18 cellular contexts compared by ENCODE assay signal in genomic region chr5:13249854-13250253, GRCh38.
DNase-seq lines count a peak whose midpoint lies in the region; ATAC-seq, FAIRE-seq and TF ChIP-seq lines count a peak whose summit lies in the region.
"Had no signal": no experiment of that assay in that cellular context is flagged by ENCODE, and none has a peak within 500 bp of the region (broad histone marks: within the 10 kb centered on the region; RNA-seq: fewer than 3 reads in every experiment).

No MANE protein-coding gene starts in this region.

- H3K9me3 ChIP-seq in smooth muscle cell (replicated peaks; ENCODE audit: low read depth) = no peaks in the 10 kb centered on the region
- H3K9me3 ChIP-seq: HAP-1 had no signal

- no peak for FAIRE-seq in H54 (lab: Jason Lieb, UNC)
- FAIRE-seq: GM12878 had no signal

- H3K79me2 ChIP-seq in smooth muscle cell (ENCODE audit: low read depth) = no peaks in the 10 kb centered on the region

- no peak for TF ChIP-seq CTCF in smooth muscle cell (IDR thresholded peaks at IDR 0.05; ENCODE audit: borderline replicate concordance, insufficient read depth, poor library complexity, severe bottlenecking)

- no peak for ATAC-seq in HG03039 (IDR thresholded peaks at IDR 0.05; ENCODE audit: unreplicated experiment)
- ATAC-seq: GM12878, Panc1 had no signal

- no peak for TF ChIP-seq POLR2A in H54 (IDR thresholded peaks at IDR 0.05; ENCODE audit: low read depth, low read length)

- peak overlapping the region; percentile 30 for H3K27ac ChIP-seq in epithelial cell of prostate
- H3K27ac ChIP-seq in smooth muscle cell (ENCODE audit: low read depth) = peak overlapping the region; percentile 3

- no peak overlapping the region for H2AFZ ChIP-seq in smooth muscle cell (ENCODE audit: low read depth)

- DNase-seq in HPDE6-E6E7 (ENCODE audit: extremely low spot score) (peak; percentile 21), RKO (ENCODE audit: low spot score) (peak; percentile 27), epithelial cell of prostate (ENCODE audit: low read depth, low spot score) (peak; percentile 20), smooth muscle cell (lab: John Stamatoyannopoulos, UW; ENCODE audit: unreplicated experiment) (no peak), retina (no peak), H54 (ENCODE audit: insufficient read length, low spot score) (no peak)
- DNase-seq: C1 segment of cervical spinal cord, DMS153, KG1, MG63, NCI-H1105, NCI-H1930, NCI-H2171, NCI-H774 had no signal

- H3K27me3 ChIP-seq in smooth muscle cell (ENCODE audit: low read depth) = no peaks in the 10 kb centered on the region
- H3K27me3 ChIP-seq: MG63 had no signal

- H3K4me2 ChIP-seq in smooth muscle cell = no peak overlapping the region

- no peak overlapping the region for H3K4me3 ChIP-seq in smooth muscle cell
- H3K4me3 ChIP-seq: GM12878, HAP-1, MG63 had no signal

- WGBS in smooth muscle cell (ENCODE audit: low lambda C conversion rate) = 90% methylated on average over 1 of the region's 1 CpG

- H3K9ac ChIP-seq in smooth muscle cell (ENCODE audit: low read depth) = no peak overlapping the region

- H3K4me1 ChIP-seq in smooth muscle cell (ENCODE audit: low read depth) = no peaks in the 10 kb centered on the region
- H3K4me1 ChIP-seq: HAP-1 had no signal

- H3K36me3 ChIP-seq in smooth muscle cell (ENCODE audit: low read depth) = no peaks in the 10 kb centered on the region
- H3K36me3 ChIP-seq: HAP-1, MG63 had no signal

- H3F3A ChIP-seq in smooth muscle cell (ENCODE audit: low read depth) = no peaks in the 10 kb centered on the region

- H4K20me1 ChIP-seq in smooth muscle cell (ENCODE audit: low read depth) = no peaks in the 10 kb centered on the region

Comparison
In these comparisons a context has a peak if more than half of its experiments do, and no peak if none do; other contexts are left out.
1. DNase-seq: peak in HPDE6-E6E7 (single experiment), RKO (single experiment) and epithelial cell of prostate (single experiment); none in smooth muscle cell (single experiment), retina (single experiment) and H54 (single experiment).